In the genomic region with DNA sequence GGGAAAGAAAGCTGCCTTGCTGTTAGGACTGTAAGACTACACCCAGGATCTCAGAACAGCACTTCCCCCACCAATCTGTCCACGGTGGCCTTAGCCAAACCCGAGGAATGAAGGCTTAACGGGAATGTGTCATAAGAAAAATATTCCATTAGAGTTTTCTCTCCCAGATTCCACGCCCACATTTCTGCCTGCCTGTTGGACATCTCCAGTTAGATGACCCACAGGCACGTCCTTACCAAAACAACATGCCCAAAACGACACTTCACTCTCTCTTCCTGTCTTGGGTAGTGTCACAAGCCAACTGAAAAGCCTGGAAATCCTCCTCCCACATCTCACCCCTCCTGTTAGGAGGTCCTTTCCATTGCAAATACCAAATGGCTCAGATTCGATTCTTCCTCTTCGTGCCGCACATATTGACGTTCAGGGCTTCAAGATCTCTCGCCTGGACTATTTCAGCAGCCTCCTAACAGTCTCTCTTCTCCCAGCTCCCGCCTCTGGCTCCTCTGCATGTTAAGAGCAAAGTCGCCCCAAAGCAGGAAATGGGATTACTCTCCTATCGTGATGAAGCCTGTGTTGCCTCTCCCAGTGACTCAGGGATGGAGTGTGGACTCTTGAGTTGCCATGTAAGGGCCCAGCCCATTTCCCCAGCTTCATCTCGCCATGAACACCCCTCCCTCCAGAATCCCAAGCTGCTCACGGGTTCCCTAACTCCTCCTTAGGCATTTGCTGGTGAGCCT, we compare ENCODE assay signal across 9 cellular contexts.
DNase-seq lines count a peak whose midpoint lies in the region; ATAC-seq lines count a peak whose summit lies in the region.
"Had no signal": no experiment of that assay in that cellular context is flagged by ENCODE, and none has a peak within 500 bp of the region (broad histone marks: within the 10 kb centered on the region; RNA-seq: fewer than 3 reads in every experiment).

No MANE protein-coding gene starts in this region.

- H3K9ac ChIP-seq in duodenal mucosa (ENCODE audit: low read depth in 1 of 2, low read length in 2 of 2) = no peak overlapping the region
- H3K9ac ChIP-seq: BLaER1 had no signal

- peaks cover 6% of the 10 kb centered on the region for H3K36me3 Mint-ChIP-seq in activated naive CD8-positive, alpha-beta T cell treated with anti-CD3 and anti-CD28 coated beads, Interleukin-2, amount 10 ng/mL, durations not matched to agents 7 days and 5 days
- H3K36me3 Mint-ChIP-seq in activated naive CD8-positive, alpha-beta T cell treated with anti-CD3 and anti-CD28 coated beads, Interleukin-2, amount 50 U/mL, for 24 hours (ENCODE audit: low read depth) = no peaks in the 10 kb centered on the region

- H3K4me3 ChIP-seq in duodenal mucosa (ENCODE audit: low read depth in 1 of 2, low read length in 2 of 2) (peak overlapping the region in 1 of 2 donors; percentile 24), mesodermal cell (ENCODE audit: extremely low read depth, insufficient read depth, low read length, poor library complexity, severe bottlenecking) (peak overlapping the region; percentile 3), aorta (ENCODE audit: low read length in 2 of 2) (no peak overlapping the region)
- H3K4me3 ChIP-seq: BLaER1 had no signal

- H3K9me3 Mint-ChIP-seq in activated naive CD8-positive, alpha-beta T cell treated with anti-CD3 and anti-CD28 coated beads, Interleukin-2, amount 10 ng/mL, durations not matched to agents 7 days and 5 days = peaks cover 12% of the 10 kb centered on the region
- H3K9me3 Mint-ChIP-seq in activated naive CD8-positive, alpha-beta T cell treated with anti-CD3 and anti-CD28 coated beads, Interleukin-2, amount 50 U/mL, for 24 hours = peaks cover 6% of the 10 kb centered on the region

- POLR2A ChIA-PET in activated naive CD8-positive, alpha-beta T cell treated with anti-CD3 and anti-CD28 coated beads, Interleukin-2, amount 10 ng/mL, durations not matched to agents 7 days and 5 days (lab: Charles Lee) = no interaction called here

- no peak for DNase-seq in activated naive CD8-positive, alpha-beta T cell treated with anti-CD3 and anti-CD28 coated beads, Interleukin-2, amount 10 ng/mL, durations not matched to agents 7 days and 5 days
- no peak for DNase-seq in activated naive CD8-positive, alpha-beta T cell treated with anti-CD3 and anti-CD28 coated beads, Interleukin-2, amount 50 U/mL, for 24 hours
- peak; percentile 81 to 85 for DNase-seq in aorta

- no peaks in the 10 kb centered on the region for H3K4me1 Mint-ChIP-seq in activated naive CD8-positive, alpha-beta T cell treated with anti-CD3 and anti-CD28 coated beads, Interleukin-2, amount 10 ng/mL, durations not matched to agents 7 days and 5 days
- peaks cover 2% of the 10 kb centered on the region for H3K4me1 Mint-ChIP-seq in activated naive CD8-positive, alpha-beta T cell treated with anti-CD3 and anti-CD28 coated beads, Interleukin-2, amount 50 U/mL, for 24 hours

- peak overlapping the region; percentile 53 for H3K27ac ChIP-seq in duodenal mucosa (ENCODE audit: low read depth, low read length)
- H3K27ac ChIP-seq in mesodermal cell (ENCODE audit: low read depth, low read length, severe bottlenecking) = peak overlapping the region; percentile 99
- H3K27ac ChIP-seq in aorta (ENCODE audit: low read depth in 1 of 2, low read length in 2 of 2) = peak overlapping the region in 1 of 2 donors; percentile 88
- H3K27ac ChIP-seq: BLaER1 had no signal

- H3K27me3 Mint-ChIP-seq in activated naive CD8-positive, alpha-beta T cell treated with anti-CD3 and anti-CD28 coated beads, Interleukin-2, amount 10 ng/mL, durations not matched to agents 7 days and 5 days = no peaks in the 10 kb centered on the region
- H3K27me3 Mint-ChIP-seq in activated naive CD8-positive, alpha-beta T cell treated with anti-CD3 and anti-CD28 coated beads, Interleukin-2, amount 50 U/mL, for 24 hours = no peaks in the 10 kb centered on the region

- H3K9me3 ChIP-seq in duodenal mucosa (ENCODE audit: control insufficient read depth in 1 of 2, low read length in 2 of 2) (no peaks in the 10 kb centered on the region), mesodermal cell (ENCODE audit: control insufficient read depth, low read length) (peaks cover 9% of the 10 kb centered on the region), aorta (ENCODE audit: control insufficient read depth, low read length) (no peaks in the 10 kb centered on the region)

- intact Hi-C loops in aorta (cut with DNase I) = no loop called here

- peak overlapping the region; percentile 12 for H3K27ac Mint-ChIP-seq in activated naive CD8-positive, alpha-beta T cell treated with anti-CD3 and anti-CD28 coated beads, Interleukin-2, amount 10 ng/mL, durations not matched to agents 7 days and 5 days
- H3K27ac Mint-ChIP-seq in activated naive CD8-positive, alpha-beta T cell treated with anti-CD3 and anti-CD28 coated beads, Interleukin-2, amount 50 U/mL, for 24 hours = no peak overlapping the region

- H3K4me1 ChIP-seq in duodenal mucosa (ENCODE audit: control insufficient read depth in 1 of 2, insufficient read depth in 2 of 2, low read length in 2 of 2) (peaks cover 0 to 8% of the 10 kb centered on the region in 2 donors), mesodermal cell (ENCODE audit: control insufficient read depth, insufficient read depth, low read length, poor library complexity, severe bottlenecking) (peaks cover 25% of the 10 kb centered on the region), aorta (ENCODE audit: control insufficient read depth in 1 of 2, insufficient read depth in 2 of 2, low read length in 2 of 2) (peaks cover 2 to 5% of the 10 kb centered on the region in 2 donors)
- H3K4me1 ChIP-seq: BLaER1 had no signal

- H3K36me3 ChIP-seq in duodenal mucosa (ENCODE audit: control insufficient read depth in 1 of 2, insufficient read depth in 2 of 2, low read length in 2 of 2) = no peaks in the 10 kb centered on the region
- no peaks in the 10 kb centered on the region for H3K36me3 ChIP-seq in mesodermal cell (ENCODE audit: control insufficient read depth, insufficient read depth, low read length)
- H3K36me3 ChIP-seq in aorta (ENCODE audit: control insufficient read depth in 1 of 2, insufficient read depth in 2 of 2, low read length in 1 of 2) = no peaks in the 10 kb centered on the region
- H3K36me3 ChIP-seq: BLaER1 had no signal

- no peaks in the 10 kb centered on the region for H3K27me3 ChIP-seq in duodenal mucosa (ENCODE audit: control insufficient read depth in 1 of 2, insufficient read depth in 2 of 2, low read length in 2 of 2)
- no peaks in the 10 kb centered on the region for H3K27me3 ChIP-seq in aorta (ENCODE audit: control insufficient read depth in 1 of 2, insufficient read depth in 2 of 2, low read length in 1 of 2)
- H3K27me3 ChIP-seq: BLaER1 had no signal

- WGBS in mesodermal cell (ENCODE audit: insufficient coverage in 2 of 2), 2 experiments = 74 to 76% methylated on average over 13 to 15 of the region's 16 CpGs
- 31 to 36% methylated on average over 16 of the region's 16 CpGs for whole genome bisulfite sequencing in aorta, 2 donors

- H3K4me3 Mint-ChIP-seq in activated naive CD8-positive, alpha-beta T cell treated with anti-CD3 and anti-CD28 coated beads, Interleukin-2, amount 10 ng/mL, durations not matched to agents 7 days and 5 days = no peak overlapping the region
- H3K4me3 Mint-ChIP-seq in activated naive CD8-positive, alpha-beta T cell treated with anti-CD3 and anti-CD28 coated beads, Interleukin-2, amount 50 U/mL, for 24 hours = no peak overlapping the region

- ATAC-seq in activated naive CD8-positive, alpha-beta T cell treated with anti-CD3 and anti-CD28 coated beads, Interleukin-2, amount 10 ng/mL, durations not matched to agents 7 days and 5 days (ENCODE audit: low read depth) = no peak
- ATAC-seq in activated naive CD8-positive, alpha-beta T cell treated with anti-CD3 and anti-CD28 coated beads, Interleukin-2, amount 50 U/mL, for 24 hours = no peak
- peak; percentile 80 for ATAC-seq in aorta (ENCODE audit: low FRiP score)
- no peak for ATAC-seq in GM21825 (IDR thresholded peaks at IDR 0.05; ENCODE audit: unreplicated experiment)
- no peak for ATAC-seq in GM18511 (IDR thresholded peaks at IDR 0.05; ENCODE audit: unreplicated experiment)
- ATAC-seq in HG02840 (IDR thresholded peaks at IDR 0.05; ENCODE audit: low FRiP score, unreplicated experiment) = no peak

Comparison
In these comparisons a context has a peak if more than half of its experiments do, and no peak if none do; other contexts are left out.
1. DNase-seq: peak in aorta (2 of 2); none in activated naive CD8-positive, alpha-beta T cell treated with anti-CD3 and anti-CD28 coated beads, Interleukin-2, amount 10 ng/mL, durations not matched to agents 7 days and 5 days (single experiment) and activated naive CD8-positive, alpha-beta T cell treated with anti-CD3 and anti-CD28 coated beads, Interleukin-2, amount 50 U/mL, for 24 hours (single experiment).